In genomic region chr5:6700686-6701355, GRCh38 we compare ENCODE assay signal across 22 cellular contexts. TPM values are rescaled to one million over a fixed set of nuclear protein-coding genes. Genes with fewer than 3 reads are reported as not detected.
DNase-seq lines count a peak whose midpoint lies in the region; ATAC-seq, FAIRE-seq and TF ChIP-seq lines count a peak whose summit lies in the region.
"Had no signal": no experiment of that assay in that cellular context is flagged by ENCODE, and none has a peak within 500 bp of the region (broad histone marks: within the 10 kb centered on the region; RNA-seq: fewer than 3 reads in every experiment).

No MANE protein-coding gene starts in this region.

- H3K9me3 Mint-ChIP-seq in astrocyte (ENCODE audit: unreplicated experiment) (peaks cover 2% of the 10 kb centered on the region), progenitor cell of endocrine pancreas (ENCODE audit: low read depth) (no peaks in the 10 kb centered on the region)
- H3K9me3 Mint-ChIP-seq: CD8-positive, alpha-beta memory T cell; H9; HFFc6 had no signal

- TF ChIP-seq CTCF in PC-3 (conservative IDR thresholded peaks at IDR 0.05; ENCODE audit: low read depth, low read length) (no peak), astrocyte (IDR thresholded peaks at IDR 0.05; ENCODE audit: insufficient read depth, low read depth, low read length) (no peak), lung (IDR thresholded peaks at IDR 0.05; ENCODE audit: control extremely low read depth, extremely low read depth) (no peak), progenitor cell of endocrine pancreas (IDR thresholded peaks at IDR 0.05; ENCODE audit: unreplicated experiment) (no peak)

- ATAC-seq in PC-3 (no peak), lung (ENCODE audit: insufficient read depth, low FRiP score) (no peak)
- ATAC-seq: Panc1 had no signal

- no peak overlapping the region for H3K4me3 ChIP-seq in PC-3 (ENCODE audit: low read length)
- no peak overlapping the region for H3K4me3 ChIP-seq in astrocyte (ENCODE audit: insufficient read depth, low read depth, low read length)
- no peak overlapping the region for H3K4me3 ChIP-seq in lung
- H3K4me3 ChIP-seq in small intestine (ENCODE audit: low read depth in 1 of 2, low read length in 2 of 2), result no peak overlapping the region

- no peaks in the 10 kb centered on the region for H4K20me1 ChIP-seq in PC-3 (ENCODE audit: low read length)
- H4K20me1 ChIP-seq in astrocyte (ENCODE audit: insufficient read depth, low read length), result no peaks in the 10 kb centered on the region

- POLR2A ChIA-PET in PC-3 (lab: Charles Lee; ENCODE audit: unreplicated experiment), result no interaction called here

- CTCF ChIA-PET in PC-3 (lab: Charles Lee), result no interaction called here

- H3K27me3 Mint-ChIP-seq in astrocyte (ENCODE audit: low read depth, unreplicated experiment), result no peaks in the 10 kb centered on the region
- peaks cover 35% of the 10 kb centered on the region for H3K27me3 Mint-ChIP-seq in progenitor cell of endocrine pancreas

- H3K27ac ChIP-seq in PC-3 (ENCODE audit: low read length), result no peak overlapping the region
- H3K27ac ChIP-seq in astrocyte (ENCODE audit: low read depth, low read length), result no peak overlapping the region
- H3K27ac ChIP-seq in lung (ENCODE audit: low read depth in 1 of 2, low read length in 1 of 2), result no peak overlapping the region
- H3K27ac ChIP-seq in small intestine (ENCODE audit: low read depth in 1 of 2, low read length in 1 of 2), result no peak overlapping the region
- H3K27ac ChIP-seq: C4-2B, KMS-11, RWPE1 had no signal

- H3K4me2 ChIP-seq in PC-3 (ENCODE audit: low read length), result peak overlapping the region; percentile 35
- peak overlapping the region; percentile 37 for H3K4me2 ChIP-seq in astrocyte (ENCODE audit: low read length)
- H3K4me2 ChIP-seq: KMS-11 had no signal

- no peaks in the 10 kb centered on the region for H3K36me3 Mint-ChIP-seq in astrocyte (ENCODE audit: low read depth, unreplicated experiment)
- H3K36me3 Mint-ChIP-seq in progenitor cell of endocrine pancreas (ENCODE audit: insufficient read depth), result no peaks in the 10 kb centered on the region
- H3K36me3 Mint-ChIP-seq: CD8-positive, alpha-beta memory T cell had no signal

- no peaks in the 10 kb centered on the region for H3F3A ChIP-seq in PC-3 (ENCODE audit: low read length, unreplicated experiment)

- H3K4me1 ChIP-seq in PC-3 (ENCODE audit: insufficient read depth, low read length) (peaks cover 40% of the 10 kb centered on the region), astrocyte (ENCODE audit: insufficient read depth, low read length) (peaks cover 33% of the 10 kb centered on the region), lung (ENCODE audit: control insufficient read depth in 2 of 2, insufficient read depth in 2 of 2, low read length in 2 of 2) (peaks cover 7 to 12% of the 10 kb centered on the region in 2 donors), small intestine (ENCODE audit: control insufficient read depth in 2 of 2, insufficient read depth in 1 of 2, low read depth in 1 of 2, low read length in 1 of 2) (no peaks in the 10 kb centered on the region)

- peak overlapping the region; percentile 27; the same call in 1 of the 2 replicates for H2AFZ ChIP-seq in PC-3 (ENCODE audit: low read length)
- H2AFZ ChIP-seq in astrocyte (ENCODE audit: low read depth, low read length), result no peak overlapping the region

- H3K27ac Mint-ChIP-seq in astrocyte (ENCODE audit: unreplicated experiment) (no peak overlapping the region), progenitor cell of endocrine pancreas (no peak overlapping the region)
- H3K27ac Mint-ChIP-seq: B cell, HFFc6 had no signal

- DNase-seq in PC-3 (no peak), astrocyte (ENCODE audit: low read depth) (no peak), lung (ENCODE audit: low spot score) (peak; percentile 15), small intestine (peak; percentile 34), iPS-NIHi11 (ENCODE audit: low spot score) (no peak), progenitor cell of endocrine pancreas (ENCODE audit: low spot score, unreplicated experiment) (no peak), amniotic stem cell (lab: John Stamatoyannopoulos, UW) (no peak)
- DNase-seq: CD8-positive, alpha-beta memory T cell; DND-41; H9; HFFc6; IMR-90; MM.1S; NCI-H2029; NCI-H446; NCI-H524 treated with DMSO at 0.1 percent for 48 hours; SHP77 had no signal

- H3K9me3 ChIP-seq in PC-3 (ENCODE audit: low read length) (no peaks in the 10 kb centered on the region), astrocyte (ENCODE audit: insufficient read depth, low read depth, low read length) (no peaks in the 10 kb centered on the region), lung (ENCODE audit: control insufficient read depth in 2 of 2, insufficient read depth in 1 of 2, low read length in 1 of 2) (no peaks in the 10 kb centered on the region), small intestine (ENCODE audit: control insufficient read depth, low read depth) (no peaks in the 10 kb centered on the region)

- FAIRE-seq in astrocyte (lab: Jason Lieb, UNC) (no peak), small intestine (lab: Jason Lieb, UNC) (no peak)

- peaks cover 14% of the 10 kb centered on the region; the same call in 1 of the 2 replicates for H3K27me3 ChIP-seq in PC-3 (ENCODE audit: low read length)
- no peaks in the 10 kb centered on the region for H3K27me3 ChIP-seq in astrocyte (ENCODE audit: insufficient read depth, low read length)
- H3K27me3 ChIP-seq in lung (ENCODE audit: control insufficient read depth, insufficient read depth), result no peaks in the 10 kb centered on the region
- H3K27me3 ChIP-seq in small intestine (ENCODE audit: control insufficient read depth in 2 of 2, insufficient read depth in 2 of 2, low read length in 2 of 2), result no peaks in the 10 kb centered on the region

- BruUV-seq in PC-3 (replicated peaks; lab: Mats Ljungman, UMichigan), result no TSS peak

- intact Hi-C loops in PC-3 (cut with micrococcal nuclease), result no loop called here

- WGBS in lung, 2 donors, result 81 to 84% methylated on average over 12 of the region's 12 CpGs
- WGBS in small intestine, 3 donors, result 59 to 76% (median 66%) methylated on average over 12 of the region's 12 CpGs

- H3K4me3 Mint-ChIP-seq in astrocyte (ENCODE audit: unreplicated experiment), result no peak overlapping the region
- no peak overlapping the region for H3K4me3 Mint-ChIP-seq in progenitor cell of endocrine pancreas (ENCODE audit: low read depth)
- H3K4me3 Mint-ChIP-seq: B cell; CD8-positive, alpha-beta memory T cell; HFFc6 had no signal

- H3K4me1 Mint-ChIP-seq in astrocyte (ENCODE audit: low read depth, unreplicated experiment) (peaks cover 26% of the 10 kb centered on the region), progenitor cell of endocrine pancreas (ENCODE audit: low read depth) (peaks cover 4% of the 10 kb centered on the region)
- H3K4me1 Mint-ChIP-seq: CD8-positive, alpha-beta memory T cell had no signal

- H3K9ac ChIP-seq in PC-3 (ENCODE audit: low read length) (no peak overlapping the region), astrocyte (ENCODE audit: low read length) (no peak overlapping the region)
- H3K9ac ChIP-seq: KMS-11 had no signal

- no peaks in the 10 kb centered on the region for H3K9me2 ChIP-seq in PC-3 (replicated peaks; ENCODE audit: low read length)

- H3K79me2 ChIP-seq in PC-3 (ENCODE audit: low read length) (no peaks in the 10 kb centered on the region), astrocyte (ENCODE audit: insufficient read depth, low read length) (no peaks in the 10 kb centered on the region)

- H3K36me3 ChIP-seq in PC-3 (ENCODE audit: low read depth, low read length), result no peaks in the 10 kb centered on the region
- H3K36me3 ChIP-seq in astrocyte (ENCODE audit: insufficient read depth, low read length), result no peaks in the 10 kb centered on the region
- H3K36me3 ChIP-seq in lung (ENCODE audit: control insufficient read depth in 2 of 2, insufficient read depth in 2 of 2, low read length in 2 of 2), result no peaks in the 10 kb centered on the region
- H3K36me3 ChIP-seq in small intestine (ENCODE audit: control insufficient read depth in 2 of 2, insufficient read depth in 2 of 2, low read length in 2 of 2), result no peaks in the 10 kb centered on the region

RNA-seq across cellular contexts. Expression of gene TENT4A, which starts 12.4 kb away (rescaled TPM):
- 39.3 and 42.4 TPM in 2 replicates for total RNA-seq in PC-3 (2014; rRNA removed)
- 16.8 and 18.8 TPM in 2 replicates for total RNA-seq in astrocyte
- 10 to 100 TPM; 24.3 to 46.9 TPM for total RNA-seq in lung
- 10 to 100 TPM in 1 of 2 donors, 1 to 10 TPM in 1; 9.4 to 10.4 TPM for polyA plus RNA-seq in lung
- 10 to 100 TPM in 2 of 3 donors, 1 to 10 TPM in 1; 8.6 to 12.3 (median 10.0) TPM for polyA plus RNA-seq in small intestine
- 30.0 and 31.8 TPM in 2 replicates for total RNA-seq in progenitor cell of endocrine pancreas

Comparison
In these comparisons a context has a peak if more than half of its experiments do, and no peak if none do; other contexts are left out.
1. DNase-seq: peak in lung (single experiment) and small intestine (single experiment); none in PC-3 (single experiment), astrocyte (single experiment), iPS-NIHi11 (single experiment), progenitor cell of endocrine pancreas (single experiment) and amniotic stem cell (single experiment).